ENCODE assay signal across 1 cellular context in the genomic region with DNA sequence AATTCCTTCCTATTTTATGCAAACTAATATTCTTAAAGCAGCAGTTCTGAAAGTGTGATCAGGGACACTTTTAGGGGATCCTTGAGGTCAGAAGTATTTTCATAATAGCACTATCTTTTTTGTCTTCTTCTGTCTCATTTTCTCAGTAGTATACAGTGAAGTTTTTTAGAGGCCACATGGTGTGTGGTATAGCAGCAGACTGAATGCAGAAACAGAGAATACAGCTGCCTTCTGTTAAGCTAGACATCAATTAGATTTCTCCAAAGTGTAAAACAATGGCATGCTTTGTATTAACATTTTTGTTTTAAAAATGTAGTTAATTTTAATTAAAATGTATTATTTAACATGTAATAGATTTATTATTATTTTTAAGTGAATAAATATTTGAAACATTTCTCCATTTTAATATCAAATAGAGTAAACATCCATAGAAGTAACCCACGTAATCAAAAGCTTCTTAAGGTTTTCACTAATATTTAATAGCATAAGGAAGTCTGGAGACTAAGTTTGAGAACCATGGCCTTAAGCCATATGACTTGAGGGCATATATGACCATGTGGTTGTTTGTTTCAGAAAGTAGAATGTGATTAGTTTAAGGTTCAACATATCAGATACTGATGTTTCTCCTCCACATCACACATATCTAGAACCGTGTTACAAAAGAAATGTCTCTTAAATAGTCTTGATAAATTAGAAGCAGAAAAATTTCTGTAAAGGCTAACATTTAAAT.
TF ChIP-seq lines count a peak whose summit lies in the region.

No MANE protein-coding gene starts in this region.

TF ChIP-seq in IMR-90, 13 proteins besides CTCF, POLR2A, EP300 and RAD21 (continued from another document):
- no peak for TF ChIP-seq MXI1 (IDR thresholded peaks at IDR 0.05; ENCODE audit: borderline replicate concordance, low read depth, low read length)
- no peak for TF ChIP-seq SMC3 (IDR thresholded peaks at IDR 0.05; ENCODE audit: low read depth, low read length)
- TF ChIP-seq CEBPB (IDR thresholded peaks at IDR 0.05; ENCODE audit: low read depth, low read length), result no peak
- no peak for TF ChIP-seq MAFK (IDR thresholded peaks at IDR 0.05; ENCODE audit: low read depth, low read length)
- TF ChIP-seq, protein P1, sequence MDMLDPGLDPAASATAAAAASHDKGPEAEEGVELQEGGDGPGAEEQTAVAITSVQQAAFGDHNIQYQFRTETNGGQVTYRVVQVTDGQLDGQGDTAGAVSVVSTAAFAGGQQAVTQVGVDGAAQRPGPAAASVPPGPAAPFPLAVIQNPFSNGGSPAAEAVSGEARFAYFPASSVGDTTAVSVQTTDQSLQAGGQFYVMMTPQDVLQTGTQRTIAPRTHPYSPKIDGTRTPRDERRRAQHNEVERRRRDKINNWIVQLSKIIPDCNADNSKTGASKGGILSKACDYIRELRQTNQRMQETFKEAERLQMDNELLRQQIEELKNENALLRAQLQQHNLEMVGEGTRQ (IDR thresholded peaks at IDR 0.05; ENCODE audit: low read depth, low read length), result no peak
